Comparison of ENCODE assay signal across 1 cellular context in the genomic region with DNA sequence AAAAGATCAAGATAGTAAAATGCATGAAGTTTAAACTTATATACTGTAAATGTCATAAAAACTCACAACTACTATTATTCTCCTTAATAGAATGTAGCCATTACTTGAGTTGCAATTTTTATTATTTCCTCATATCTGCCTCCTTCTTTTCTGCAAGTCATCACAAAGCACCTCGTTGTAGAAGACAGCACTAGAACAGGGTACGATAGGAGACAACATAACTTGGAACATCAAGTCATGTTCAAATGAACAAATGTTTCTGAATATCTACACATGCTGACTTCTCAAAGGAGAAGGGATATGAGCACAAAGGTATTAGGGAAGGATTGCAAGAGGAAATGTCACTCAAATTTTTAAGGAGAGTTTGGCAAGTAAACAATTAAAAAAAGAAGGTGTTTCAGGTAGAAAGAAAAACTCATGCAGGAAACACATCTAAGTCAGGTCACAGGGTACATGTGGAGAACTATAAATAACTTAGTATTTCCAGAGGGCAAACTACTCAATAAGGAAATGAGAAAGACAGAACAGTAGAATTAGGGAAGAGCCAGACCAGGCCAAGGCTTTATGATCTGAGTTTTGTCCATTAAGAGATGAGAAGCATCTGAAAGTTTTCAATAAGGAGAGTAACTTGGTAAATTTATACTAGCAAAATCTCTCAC.
TF ChIP-seq lines count a peak whose summit lies in the region.

No MANE protein-coding gene starts in this region.

TF ChIP-seq in K562, 482 proteins besides CTCF, POLR2A, EP300 and RAD21 (continued from another document):
- TF ChIP-seq, protein P1, sequence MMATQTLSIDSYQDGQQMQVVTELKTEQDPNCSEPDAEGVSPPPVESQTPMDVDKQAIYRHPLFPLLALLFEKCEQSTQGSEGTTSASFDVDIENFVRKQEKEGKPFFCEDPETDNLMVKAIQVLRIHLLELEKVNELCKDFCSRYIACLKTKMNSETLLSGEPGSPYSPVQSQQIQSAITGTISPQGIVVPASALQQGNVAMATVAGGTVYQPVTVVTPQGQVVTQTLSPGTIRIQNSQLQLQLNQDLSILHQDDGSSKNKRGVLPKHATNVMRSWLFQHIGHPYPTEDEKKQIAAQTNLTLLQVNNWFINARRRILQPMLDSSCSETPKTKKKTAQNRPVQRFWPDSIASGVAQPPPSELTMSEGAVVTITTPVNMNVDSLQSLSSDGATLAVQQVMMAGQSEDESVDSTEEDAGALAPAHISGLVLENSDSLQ (IDR thresholded peaks at IDR 0.05), result peak; percentile 45; the same call in 1 of the 2 replicates
- TF ChIP-seq, protein P2, sequence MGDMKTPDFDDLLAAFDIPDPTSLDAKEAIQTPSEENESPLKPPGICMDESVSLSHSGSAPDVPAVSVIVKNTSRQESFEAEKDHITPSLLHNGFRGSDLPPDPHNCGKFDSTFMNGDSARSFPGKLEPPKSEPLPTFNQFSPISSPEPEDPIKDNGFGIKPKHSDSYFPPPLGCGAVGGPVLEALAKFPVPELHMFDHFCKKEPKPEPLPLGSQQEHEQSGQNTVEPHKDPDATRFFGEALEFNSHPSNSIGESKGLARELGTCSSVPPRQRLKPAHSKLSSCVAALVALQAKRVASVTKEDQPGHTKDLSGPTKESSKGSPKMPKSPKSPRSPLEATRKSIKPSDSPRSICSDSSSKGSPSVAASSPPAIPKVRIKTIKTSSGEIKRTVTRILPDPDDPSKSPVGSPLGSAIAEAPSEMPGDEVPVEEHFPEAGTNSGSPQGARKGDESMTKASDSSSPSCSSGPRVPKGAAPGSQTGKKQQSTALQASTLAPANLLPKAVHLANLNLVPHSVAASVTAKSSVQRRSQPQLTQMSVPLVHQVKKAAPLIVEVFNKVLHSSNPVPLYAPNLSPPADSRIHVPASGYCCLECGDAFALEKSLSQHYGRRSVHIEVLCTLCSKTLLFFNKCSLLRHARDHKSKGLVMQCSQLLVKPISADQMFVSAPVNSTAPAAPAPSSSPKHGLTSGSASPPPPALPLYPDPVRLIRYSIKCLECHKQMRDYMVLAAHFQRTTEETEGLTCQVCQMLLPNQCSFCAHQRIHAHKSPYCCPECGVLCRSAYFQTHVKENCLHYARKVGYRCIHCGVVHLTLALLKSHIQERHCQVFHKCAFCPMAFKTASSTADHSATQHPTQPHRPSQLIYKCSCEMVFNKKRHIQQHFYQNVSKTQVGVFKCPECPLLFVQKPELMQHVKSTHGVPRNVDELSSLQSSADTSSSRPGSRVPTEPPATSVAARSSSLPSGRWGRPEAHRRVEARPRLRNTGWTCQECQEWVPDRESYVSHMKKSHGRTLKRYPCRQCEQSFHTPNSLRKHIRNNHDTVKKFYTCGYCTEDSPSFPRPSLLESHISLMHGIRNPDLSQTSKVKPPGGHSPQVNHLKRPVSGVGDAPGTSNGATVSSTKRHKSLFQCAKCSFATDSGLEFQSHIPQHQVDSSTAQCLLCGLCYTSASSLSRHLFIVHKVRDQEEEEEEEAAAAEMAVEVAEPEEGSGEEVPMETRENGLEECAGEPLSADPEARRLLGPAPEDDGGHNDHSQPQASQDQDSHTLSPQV (IDR thresholded peaks at IDR 0.05), result peak; percentile 53; the same call in 1 of the 2 replicates
- TF ChIP-seq MAFK (IDR thresholded peaks at IDR 0.05; ENCODE audit: low read length) (peak; percentile 56; the same call in 1 of the 2 replicates), NBN (IDR thresholded peaks at IDR 0.05; ENCODE audit: low read depth) (no peak), MCM7 (IDR thresholded peaks at IDR 0.05) (no peak)
